In the genomic region with DNA sequence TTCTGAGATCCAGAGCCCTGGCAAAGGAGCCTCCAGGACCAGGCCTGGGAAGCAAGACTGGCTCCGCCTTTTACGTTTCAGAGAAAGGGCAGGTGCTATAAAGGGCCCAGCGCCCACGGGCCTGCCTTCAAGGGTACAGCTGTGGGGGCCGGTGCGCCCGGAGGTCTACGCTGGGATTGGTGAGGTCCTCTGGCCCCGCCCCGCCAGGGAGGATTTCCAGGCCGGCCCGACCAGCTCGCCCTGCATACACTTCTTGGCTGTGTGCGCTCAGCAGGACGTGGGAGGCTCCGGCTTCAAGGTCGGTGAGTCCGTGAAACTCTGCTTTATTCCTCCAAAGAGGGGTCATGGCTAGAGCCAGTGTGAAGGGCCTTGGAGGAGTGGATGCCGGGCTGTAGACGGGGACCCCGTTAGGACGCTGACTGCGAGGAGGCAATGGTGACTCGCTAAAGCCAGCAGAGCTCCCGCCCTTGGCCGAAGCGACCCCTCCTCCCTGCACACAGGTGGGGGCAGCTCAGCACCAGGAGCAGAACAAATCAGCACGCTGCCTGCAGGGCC, we compare ENCODE assay signal across 1 cellular context.
A peak's percentile ranks its signal among the peaks of the same experiment; 100 is the strongest.
TF ChIP-seq lines count a peak whose summit lies in the region.

A gene (plus strand): TSS at position 243 of the 555 bp plus-strand sequence. CDS start 17,811 bp downstream, outside the sequence.

TF ChIP-seq in HepG2, 621 proteins besides CTCF, POLR2A, EP300 and RAD21 (continued from another document and continues in another):
- TF ChIP-seq, protein P1, sequence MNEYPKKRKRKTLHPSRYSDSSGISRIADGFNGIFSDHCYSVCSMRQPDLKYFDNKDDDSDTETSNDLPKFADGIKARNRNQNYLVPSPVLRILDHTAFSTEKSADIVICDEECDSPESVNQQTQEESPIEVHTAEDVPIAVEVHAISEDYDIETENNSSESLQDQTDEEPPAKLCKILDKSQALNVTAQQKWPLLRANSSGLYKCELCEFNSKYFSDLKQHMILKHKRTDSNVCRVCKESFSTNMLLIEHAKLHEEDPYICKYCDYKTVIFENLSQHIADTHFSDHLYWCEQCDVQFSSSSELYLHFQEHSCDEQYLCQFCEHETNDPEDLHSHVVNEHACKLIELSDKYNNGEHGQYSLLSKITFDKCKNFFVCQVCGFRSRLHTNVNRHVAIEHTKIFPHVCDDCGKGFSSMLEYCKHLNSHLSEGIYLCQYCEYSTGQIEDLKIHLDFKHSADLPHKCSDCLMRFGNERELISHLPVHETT (CRISPR knock-in tag; conservative IDR thresholded peaks at IDR 0.05) = no peak
- TF ChIP-seq GZF1 (CRISPR knock-in tag; IDR thresholded peaks at IDR 0.05) (no peak), ZSCAN12 (CRISPR knock-in tag; IDR thresholded peaks at IDR 0.05) (no peak; the same call in 1 of the 2 replicates), ZNF292 (CRISPR knock-in tag; IDR thresholded peaks at IDR 0.05; ENCODE audit: borderline replicate concordance, low read depth) (0 out of 2 replicates have a peak, but pooled peaks have one; percentile 23), NFKBIZ (CRISPR knock-in tag; IDR thresholded peaks at IDR 0.05) (no peak), REL (CRISPR knock-in tag; conservative IDR thresholded peaks at IDR 0.05) (no peak), TCF12 (IDR thresholded peaks at IDR 0.05) (no peak), TCF12 (CRISPR knock-in tag; IDR thresholded peaks at IDR 0.05) (no peak), REXO4 (CRISPR knock-in tag; IDR thresholded peaks at IDR 0.05; ENCODE audit: borderline replicate concordance) (no peak), RBM22 (optimal IDR thresholded peaks at IDR 0.05; ENCODE audit: low read length) (no peak), MEIS2 (CRISPR knock-in tag; IDR thresholded peaks at IDR 0.05) (no peak), SP2 (CRISPR knock-in tag; IDR thresholded peaks at IDR 0.05) (no peak; the same call in 1 of the 2 replicates), RBAK (CRISPR knock-in tag; IDR thresholded peaks at IDR 0.05) (no peak), ZNF251 (CRISPR knock-in tag; IDR thresholded peaks at IDR 0.05) (no peak), ZNF282 (IDR thresholded peaks at IDR 0.05; ENCODE audit: partially characterized antibody) (no peak), MTA3 (CRISPR knock-in tag; IDR thresholded peaks at IDR 0.05) (no peak), ZNF446 (CRISPR knock-in tag; IDR thresholded peaks at IDR 0.05) (0 out of 2 replicates have a peak, but pooled peaks have one; percentile 33), SNRNP70 (IDR thresholded peaks at IDR 0.05; ENCODE audit: low read depth, low read length) (no peak), ADNP (CRISPR knock-in tag; IDR thresholded peaks at IDR 0.05) (no peak)
- TF ChIP-seq, protein P2, sequence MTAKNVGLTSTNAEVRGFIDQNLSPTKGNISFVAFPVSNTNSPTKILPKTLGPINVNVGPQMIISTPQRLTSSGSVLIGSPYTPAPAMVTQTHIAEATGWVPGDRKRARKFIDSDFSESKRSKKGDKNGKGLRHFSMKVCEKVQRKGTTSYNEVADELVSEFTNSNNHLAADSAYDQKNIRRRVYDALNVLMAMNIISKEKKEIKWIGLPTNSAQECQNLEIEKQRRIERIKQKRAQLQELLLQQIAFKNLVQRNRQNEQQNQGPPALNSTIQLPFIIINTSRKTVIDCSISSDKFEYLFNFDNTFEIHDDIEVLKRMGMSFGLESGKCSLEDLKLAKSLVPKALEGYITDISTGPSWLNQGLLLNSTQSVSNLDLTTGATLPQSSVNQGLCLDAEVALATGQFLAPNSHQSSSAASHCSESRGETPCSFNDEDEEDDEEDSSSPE (CRISPR knock-in tag; IDR thresholded peaks at IDR 0.05) = no peak
- TF ChIP-seq, protein P3, sequence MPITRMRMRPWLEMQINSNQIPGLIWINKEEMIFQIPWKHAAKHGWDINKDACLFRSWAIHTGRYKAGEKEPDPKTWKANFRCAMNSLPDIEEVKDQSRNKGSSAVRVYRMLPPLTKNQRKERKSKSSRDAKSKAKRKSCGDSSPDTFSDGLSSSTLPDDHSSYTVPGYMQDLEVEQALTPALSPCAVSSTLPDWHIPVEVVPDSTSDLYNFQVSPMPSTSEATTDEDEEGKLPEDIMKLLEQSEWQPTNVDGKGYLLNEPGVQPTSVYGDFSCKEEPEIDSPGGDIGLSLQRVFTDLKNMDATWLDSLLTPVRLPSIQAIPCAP (CRISPR knock-in tag; IDR thresholded peaks at IDR 0.05; ENCODE audit: low read depth) = no peak
- TF ChIP-seq, protein P4, sequence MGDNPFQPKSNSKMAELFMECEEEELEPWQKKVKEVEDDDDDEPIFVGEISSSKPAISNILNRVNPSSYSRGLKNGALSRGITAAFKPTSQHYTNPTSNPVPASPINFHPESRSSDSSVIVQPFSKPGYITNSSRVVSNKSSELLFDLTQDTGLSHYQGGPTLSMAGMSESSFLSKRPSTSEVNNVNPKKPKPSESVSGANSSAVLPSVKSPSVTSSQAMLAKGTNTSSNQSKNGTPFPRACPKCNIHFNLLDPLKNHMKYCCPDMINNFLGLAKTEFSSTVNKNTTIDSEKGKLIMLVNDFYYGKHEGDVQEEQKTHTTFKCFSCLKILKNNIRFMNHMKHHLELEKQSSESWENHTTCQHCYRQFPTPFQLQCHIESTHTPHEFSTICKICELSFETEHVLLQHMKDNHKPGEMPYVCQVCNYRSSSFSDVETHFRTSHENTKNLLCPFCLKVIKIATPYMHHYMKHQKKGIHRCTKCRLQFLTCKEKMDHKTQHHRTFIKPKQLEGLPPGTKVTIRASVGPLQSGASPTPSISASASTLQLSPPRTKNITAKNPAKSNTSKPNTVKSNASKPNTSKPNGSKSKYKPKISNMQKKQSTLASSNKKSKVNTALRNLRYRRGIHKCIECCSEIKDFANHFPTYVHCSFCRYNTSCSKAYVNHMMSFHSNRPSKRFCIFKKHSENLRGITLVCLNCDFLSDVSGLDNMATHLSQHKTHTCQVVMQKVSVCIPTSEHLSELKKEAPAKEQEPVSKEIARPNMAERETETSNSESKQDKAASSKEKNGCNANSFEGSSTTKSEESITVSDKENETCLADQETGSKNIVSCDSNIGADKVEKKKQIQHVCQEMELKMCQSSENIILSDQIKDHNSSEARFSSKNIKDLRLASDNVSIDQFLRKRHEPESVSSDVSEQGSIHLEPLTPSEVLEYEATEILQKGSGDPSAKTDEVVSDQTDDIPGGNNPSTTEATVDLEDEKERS (CRISPR knock-in tag; IDR thresholded peaks at IDR 0.05) = no peak
- TF ChIP-seq, protein P5, sequence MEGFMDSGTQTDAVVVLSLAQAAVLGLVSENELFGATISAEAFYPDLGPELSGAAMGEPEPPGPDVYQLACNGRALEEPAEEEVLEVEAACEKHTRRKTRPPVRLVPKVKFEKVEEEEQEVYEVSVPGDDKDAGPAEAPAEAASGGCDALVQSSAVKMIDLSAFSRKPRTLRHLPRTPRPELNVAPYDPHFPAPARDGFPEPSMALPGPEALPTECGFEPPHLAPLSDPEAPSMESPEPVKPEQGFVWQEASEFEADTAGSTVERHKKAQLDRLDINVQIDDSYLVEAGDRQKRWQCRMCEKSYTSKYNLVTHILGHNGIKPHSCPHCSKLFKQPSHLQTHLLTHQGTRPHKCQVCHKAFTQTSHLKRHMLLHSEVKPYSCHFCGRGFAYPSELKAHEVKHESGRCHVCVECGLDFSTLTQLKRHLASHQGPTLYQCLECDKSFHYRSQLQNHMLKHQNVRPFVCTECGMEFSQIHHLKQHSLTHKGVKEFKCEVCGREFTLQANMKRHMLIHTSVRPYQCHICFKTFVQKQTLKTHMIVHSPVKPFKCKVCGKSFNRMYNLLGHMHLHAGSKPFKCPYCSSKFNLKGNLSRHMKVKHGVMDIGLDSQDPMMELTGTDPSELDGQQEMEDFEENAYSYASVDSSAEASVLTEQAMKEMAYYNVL (CRISPR knock-in tag; IDR thresholded peaks at IDR 0.05; ENCODE audit: borderline replicate concordance) = peak; percentile 37; the same call in 1 of the 2 replicates
- TF ChIP-seq, protein P6, sequence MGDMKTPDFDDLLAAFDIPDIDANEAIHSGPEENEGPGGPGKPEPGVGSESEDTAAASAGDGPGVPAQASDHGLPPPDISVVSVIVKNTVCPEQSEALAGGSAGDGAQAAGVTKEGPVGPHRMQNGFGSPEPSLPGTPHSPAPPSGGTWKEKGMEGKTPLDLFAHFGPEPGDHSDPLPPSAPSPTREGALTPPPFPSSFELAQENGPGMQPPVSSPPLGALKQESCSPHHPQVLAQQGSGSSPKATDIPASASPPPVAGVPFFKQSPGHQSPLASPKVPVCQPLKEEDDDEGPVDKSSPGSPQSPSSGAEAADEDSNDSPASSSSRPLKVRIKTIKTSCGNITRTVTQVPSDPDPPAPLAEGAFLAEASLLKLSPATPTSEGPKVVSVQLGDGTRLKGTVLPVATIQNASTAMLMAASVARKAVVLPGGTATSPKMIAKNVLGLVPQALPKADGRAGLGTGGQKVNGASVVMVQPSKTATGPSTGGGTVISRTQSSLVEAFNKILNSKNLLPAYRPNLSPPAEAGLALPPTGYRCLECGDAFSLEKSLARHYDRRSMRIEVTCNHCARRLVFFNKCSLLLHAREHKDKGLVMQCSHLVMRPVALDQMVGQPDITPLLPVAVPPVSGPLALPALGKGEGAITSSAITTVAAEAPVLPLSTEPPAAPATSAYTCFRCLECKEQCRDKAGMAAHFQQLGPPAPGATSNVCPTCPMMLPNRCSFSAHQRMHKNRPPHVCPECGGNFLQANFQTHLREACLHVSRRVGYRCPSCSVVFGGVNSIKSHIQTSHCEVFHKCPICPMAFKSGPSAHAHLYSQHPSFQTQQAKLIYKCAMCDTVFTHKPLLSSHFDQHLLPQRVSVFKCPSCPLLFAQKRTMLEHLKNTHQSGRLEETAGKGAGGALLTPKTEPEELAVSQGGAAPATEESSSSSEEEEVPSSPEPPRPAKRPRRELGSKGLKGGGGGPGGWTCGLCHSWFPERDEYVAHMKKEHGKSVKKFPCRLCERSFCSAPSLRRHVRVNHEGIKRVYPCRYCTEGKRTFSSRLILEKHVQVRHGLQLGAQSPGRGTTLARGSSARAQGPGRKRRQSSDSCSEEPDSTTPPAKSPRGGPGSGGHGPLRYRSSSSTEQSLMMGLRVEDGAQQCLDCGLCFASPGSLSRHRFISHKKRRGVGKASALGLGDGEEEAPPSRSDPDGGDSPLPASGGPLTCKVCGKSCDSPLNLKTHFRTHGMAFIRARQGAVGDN (CRISPR knock-in tag; IDR thresholded peaks at IDR 0.05) = peak; percentile 85
- TF ChIP-seq, protein P7, sequence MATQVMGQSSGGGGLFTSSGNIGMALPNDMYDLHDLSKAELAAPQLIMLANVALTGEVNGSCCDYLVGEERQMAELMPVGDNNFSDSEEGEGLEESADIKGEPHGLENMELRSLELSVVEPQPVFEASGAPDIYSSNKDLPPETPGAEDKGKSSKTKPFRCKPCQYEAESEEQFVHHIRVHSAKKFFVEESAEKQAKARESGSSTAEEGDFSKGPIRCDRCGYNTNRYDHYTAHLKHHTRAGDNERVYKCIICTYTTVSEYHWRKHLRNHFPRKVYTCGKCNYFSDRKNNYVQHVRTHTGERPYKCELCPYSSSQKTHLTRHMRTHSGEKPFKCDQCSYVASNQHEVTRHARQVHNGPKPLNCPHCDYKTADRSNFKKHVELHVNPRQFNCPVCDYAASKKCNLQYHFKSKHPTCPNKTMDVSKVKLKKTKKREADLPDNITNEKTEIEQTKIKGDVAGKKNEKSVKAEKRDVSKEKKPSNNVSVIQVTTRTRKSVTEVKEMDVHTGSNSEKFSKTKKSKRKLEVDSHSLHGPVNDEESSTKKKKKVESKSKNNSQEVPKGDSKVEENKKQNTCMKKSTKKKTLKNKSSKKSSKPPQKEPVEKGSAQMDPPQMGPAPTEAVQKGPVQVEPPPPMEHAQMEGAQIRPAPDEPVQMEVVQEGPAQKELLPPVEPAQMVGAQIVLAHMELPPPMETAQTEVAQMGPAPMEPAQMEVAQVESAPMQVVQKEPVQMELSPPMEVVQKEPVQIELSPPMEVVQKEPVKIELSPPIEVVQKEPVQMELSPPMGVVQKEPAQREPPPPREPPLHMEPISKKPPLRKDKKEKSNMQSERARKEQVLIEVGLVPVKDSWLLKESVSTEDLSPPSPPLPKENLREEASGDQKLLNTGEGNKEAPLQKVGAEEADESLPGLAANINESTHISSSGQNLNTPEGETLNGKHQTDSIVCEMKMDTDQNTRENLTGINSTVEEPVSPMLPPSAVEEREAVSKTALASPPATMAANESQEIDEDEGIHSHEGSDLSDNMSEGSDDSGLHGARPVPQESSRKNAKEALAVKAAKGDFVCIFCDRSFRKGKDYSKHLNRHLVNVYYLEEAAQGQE (IDR thresholded peaks at IDR 0.05; ENCODE audit: borderline replicate concordance in 1 of 2, low read depth in 1 of 2, low read length in 2 of 2) = no peak
- TF ChIP-seq, protein P8, sequence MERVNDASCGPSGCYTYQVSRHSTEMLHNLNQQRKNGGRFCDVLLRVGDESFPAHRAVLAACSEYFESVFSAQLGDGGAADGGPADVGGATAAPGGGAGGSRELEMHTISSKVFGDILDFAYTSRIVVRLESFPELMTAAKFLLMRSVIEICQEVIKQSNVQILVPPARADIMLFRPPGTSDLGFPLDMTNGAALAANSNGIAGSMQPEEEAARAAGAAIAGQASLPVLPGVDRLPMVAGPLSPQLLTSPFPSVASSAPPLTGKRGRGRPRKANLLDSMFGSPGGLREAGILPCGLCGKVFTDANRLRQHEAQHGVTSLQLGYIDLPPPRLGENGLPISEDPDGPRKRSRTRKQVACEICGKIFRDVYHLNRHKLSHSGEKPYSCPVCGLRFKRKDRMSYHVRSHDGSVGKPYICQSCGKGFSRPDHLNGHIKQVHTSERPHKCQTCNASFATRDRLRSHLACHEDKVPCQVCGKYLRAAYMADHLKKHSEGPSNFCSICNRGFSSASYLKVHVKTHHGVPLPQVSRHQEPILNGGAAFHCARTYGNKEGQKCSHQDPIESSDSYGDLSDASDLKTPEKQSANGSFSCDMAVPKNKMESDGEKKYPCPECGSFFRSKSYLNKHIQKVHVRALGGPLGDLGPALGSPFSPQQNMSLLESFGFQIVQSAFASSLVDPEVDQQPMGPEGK (CRISPR knock-in tag; IDR thresholded peaks at IDR 0.05) = peak; percentile 30; the same call in 1 of the 2 replicates
- TF ChIP-seq, protein P9, sequence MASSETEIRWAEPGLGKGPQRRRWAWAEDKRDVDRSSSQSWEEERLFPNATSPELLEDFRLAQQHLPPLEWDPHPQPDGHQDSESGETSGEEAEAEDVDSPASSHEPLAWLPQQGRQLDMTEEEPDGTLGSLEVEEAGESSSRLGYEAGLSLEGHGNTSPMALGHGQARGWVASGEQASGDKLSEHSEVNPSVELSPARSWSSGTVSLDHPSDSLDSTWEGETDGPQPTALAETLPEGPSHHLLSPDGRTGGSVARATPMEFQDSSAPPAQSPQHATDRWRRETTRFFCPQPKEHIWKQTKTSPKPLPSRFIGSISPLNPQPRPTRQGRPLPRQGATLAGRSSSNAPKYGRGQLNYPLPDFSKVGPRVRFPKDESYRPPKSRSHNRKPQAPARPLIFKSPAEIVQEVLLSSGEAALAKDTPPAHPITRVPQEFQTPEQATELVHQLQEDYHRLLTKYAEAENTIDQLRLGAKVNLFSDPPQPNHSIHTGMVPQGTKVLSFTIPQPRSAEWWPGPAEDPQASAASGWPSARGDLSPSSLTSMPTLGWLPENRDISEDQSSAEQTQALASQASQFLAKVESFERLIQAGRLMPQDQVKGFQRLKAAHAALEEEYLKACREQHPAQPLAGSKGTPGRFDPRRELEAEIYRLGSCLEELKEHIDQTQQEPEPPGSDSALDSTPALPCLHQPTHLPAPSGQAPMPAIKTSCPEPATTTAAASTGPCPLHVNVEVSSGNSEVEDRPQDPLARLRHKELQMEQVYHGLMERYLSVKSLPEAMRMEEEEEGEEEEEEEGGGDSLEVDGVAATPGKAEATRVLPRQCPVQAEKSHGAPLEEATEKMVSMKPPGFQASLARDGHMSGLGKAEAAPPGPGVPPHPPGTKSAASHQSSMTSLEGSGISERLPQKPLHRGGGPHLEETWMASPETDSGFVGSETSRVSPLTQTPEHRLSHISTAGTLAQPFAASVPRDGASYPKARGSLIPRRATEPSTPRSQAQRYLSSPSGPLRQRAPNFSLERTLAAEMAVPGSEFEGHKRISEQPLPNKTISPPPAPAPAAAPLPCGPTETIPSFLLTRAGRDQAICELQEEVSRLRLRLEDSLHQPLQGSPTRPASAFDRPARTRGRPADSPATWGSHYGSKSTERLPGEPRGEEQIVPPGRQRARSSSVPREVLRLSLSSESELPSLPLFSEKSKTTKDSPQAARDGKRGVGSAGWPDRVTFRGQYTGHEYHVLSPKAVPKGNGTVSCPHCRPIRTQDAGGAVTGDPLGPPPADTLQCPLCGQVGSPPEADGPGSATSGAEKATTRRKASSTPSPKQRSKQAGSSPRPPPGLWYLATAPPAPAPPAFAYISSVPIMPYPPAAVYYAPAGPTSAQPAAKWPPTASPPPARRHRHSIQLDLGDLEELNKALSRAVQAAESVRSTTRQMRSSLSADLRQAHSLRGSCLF (CRISPR knock-in tag; IDR thresholded peaks at IDR 0.05; ENCODE audit: borderline replicate concordance) = no peak
